ENCODE assay signal across 12 cellular contexts in genomic region chr2:223576873-223577272, GRCh38. TPM values are rescaled to one million over a fixed set of nuclear protein-coding genes. Genes with fewer than 3 reads are reported as not detected.
A peak's percentile ranks its signal among the peaks of the same experiment; 100 is the strongest.
DNase-seq lines count a peak whose midpoint lies in the region; ATAC-seq and TF ChIP-seq lines count a peak whose summit lies in the region.
"Had no signal": no experiment of that assay in that cellular context is flagged by ENCODE, and none has a peak within 500 bp of the region (broad histone marks: within the 10 kb centered on the region; RNA-seq: fewer than 3 reads in every experiment).

No MANE protein-coding gene starts in this region.

- 90 to 100% methylated on average over 4 to 5 of the region's 5 CpGs for WGBS in endodermal cell (ENCODE audit: insufficient coverage in 1 of 2, insufficient read length in 1 of 2), 2 experiments

- H3K36me3 Mint-ChIP-seq in endodermal cell (ENCODE audit: low read depth): no peaks in the 10 kb centered on the region
- H3K36me3 Mint-ChIP-seq: naive B cell had no signal

- DNase-seq in DMS53 (lab: John Stamatoyannopoulos, UW) (peak; percentile 82), NCI-H226 (peak; percentile 89), endodermal cell (peak; percentile 47), osteoblast (ENCODE audit: insufficient read length, low spot score, missing footprints) (peak; percentile 63), upper lobe of right lung (no peak), NCI-H1436 treated with DMSO at 0.1 percent for 48 hours (lab: John Stamatoyannopoulos, UW) (no peak)
- DNase-seq: cerebellar nuclear complex; naive B cell; stimulated activated CD4-positive, alpha-beta T cell treated with anti-CD3 and anti-CD28 coated beads, Interleukin-4, amount 100 ng/mL, for 24 hours; thyroid gland had no signal

- H3K79me2 ChIP-seq in osteoblast (ENCODE audit: insufficient read depth, low read length): no peaks in the 10 kb centered on the region

- H3K27me3 ChIP-seq in endodermal cell (ENCODE audit: control insufficient read depth, insufficient read depth, low read length, poor library complexity, severe bottlenecking) (no peaks in the 10 kb centered on the region), osteoblast (ENCODE audit: insufficient read depth, low read length) (no peaks in the 10 kb centered on the region), upper lobe of right lung (no peaks in the 10 kb centered on the region)
- H3K27me3 ChIP-seq: thyroid gland had no signal

- no peaks in the 10 kb centered on the region for H3K9me3 Mint-ChIP-seq in endodermal cell
- H3K9me3 Mint-ChIP-seq: naive B cell had no signal

- TF ChIP-seq CTCF in endodermal cell (conservative IDR thresholded peaks at IDR 0.05) (no peak), osteoblast (IDR thresholded peaks at IDR 0.05; ENCODE audit: extremely low read depth, low read depth, low read length) (no peak), upper lobe of right lung (IDR thresholded peaks at IDR 0.05) (no peak)

- no peaks in the 10 kb centered on the region for H3K4me1 Mint-ChIP-seq in endodermal cell
- H3K4me1 Mint-ChIP-seq: naive B cell had no signal

- H3K4me3 Mint-ChIP-seq in endodermal cell: no peak overlapping the region
- H3K4me3 Mint-ChIP-seq: naive B cell had no signal

- peak overlapping the region; percentile 3 for H3K4me2 ChIP-seq in osteoblast (ENCODE audit: insufficient read depth, low read length)

- H3K36me3 ChIP-seq in endodermal cell (ENCODE audit: control insufficient read depth, insufficient read depth, low read length): no peaks in the 10 kb centered on the region
- no peaks in the 10 kb centered on the region for H3K36me3 ChIP-seq in osteoblast (ENCODE audit: insufficient read depth, low read length)
- H3K36me3 ChIP-seq in upper lobe of right lung: no peaks in the 10 kb centered on the region
- H3K36me3 ChIP-seq: thyroid gland had no signal

- intact Hi-C loops in upper lobe of right lung (cut with DNase I): no loop called here

- ATAC-seq in GM19351 (IDR thresholded peaks at IDR 0.05; ENCODE audit: unreplicated experiment) (no peak), GM21825 (IDR thresholded peaks at IDR 0.05; ENCODE audit: unreplicated experiment) (no peak), upper lobe of right lung (no peak)

- H3K4me3 ChIP-seq in endodermal cell (ENCODE audit: low read length) (no peak overlapping the region), osteoblast (ENCODE audit: insufficient read depth, low read length) (no peak overlapping the region), upper lobe of right lung (no peak overlapping the region)
- H3K4me3 ChIP-seq: thyroid gland had no signal

- no peak overlapping the region for H3K27ac Mint-ChIP-seq in endodermal cell
- H3K27ac Mint-ChIP-seq: naive B cell had no signal

- no peaks in the 10 kb centered on the region for H3K4me1 ChIP-seq in endodermal cell (ENCODE audit: control insufficient read depth, insufficient read depth, low read length)
- H3K4me1 ChIP-seq in osteoblast (ENCODE audit: insufficient read depth, low read length): peaks cover 18% of the 10 kb centered on the region
- peaks cover 6% of the 10 kb centered on the region for H3K4me1 ChIP-seq in upper lobe of right lung
- H3K4me1 ChIP-seq: thyroid gland had no signal

- H3K9ac ChIP-seq in endodermal cell (ENCODE audit: extremely low read depth, low read length, poor library complexity, severe bottlenecking): no peak overlapping the region

- no peak overlapping the region for H3K27ac ChIP-seq in endodermal cell (ENCODE audit: low read depth, low read length)
- peak overlapping the region; percentile 85 for H3K27ac ChIP-seq in osteoblast (ENCODE audit: low read depth, low read length)
- no peak overlapping the region for H3K27ac ChIP-seq in upper lobe of right lung
- H3K27ac ChIP-seq: thyroid gland had no signal

- no peaks in the 10 kb centered on the region for H3K9me3 ChIP-seq in endodermal cell (ENCODE audit: control insufficient read depth, low read length)
- H3K9me3 ChIP-seq in osteoblast (ENCODE audit: low read depth, low read length): no peaks in the 10 kb centered on the region
- no peaks in the 10 kb centered on the region for H3K9me3 ChIP-seq in upper lobe of right lung
- H3K9me3 ChIP-seq: thyroid gland had no signal

- no peak overlapping the region for H2AFZ ChIP-seq in osteoblast (ENCODE audit: low read length)

- no peaks in the 10 kb centered on the region for H3K27me3 Mint-ChIP-seq in endodermal cell (ENCODE audit: insufficient read depth)

- H4K20me1 ChIP-seq in osteoblast (ENCODE audit: insufficient read depth, low read length): no peaks in the 10 kb centered on the region

RNA-seq across cellular contexts. Expression of gene SCG2, which starts 25.3 kb away (rescaled TPM):
- under 1 TPM in 1 of 2 donors, not detected in 1; 0.13 TPM for total RNA-seq in endodermal cell
- polyA plus RNA-seq in endodermal cell (2013, experiment 1 of 2): 5.3 TPM
- polyA plus RNA-seq in endodermal cell (2013, experiment 2 of 2): 6.2 TPM
- 2.2 and 2.4 TPM in 2 replicates for total RNA-seq in osteoblast
- total RNA-seq in upper lobe of right lung: 0.61 TPM

Comparison
In these comparisons a context has a peak if more than half of its experiments do, and no peak if none do; other contexts are left out.
1. DNase-seq: peak in DMS53 (single experiment), NCI-H226 (single experiment), endodermal cell (single experiment) and osteoblast (single experiment); none in upper lobe of right lung (single experiment) and NCI-H1436 treated with DMSO at 0.1 percent for 48 hours (single experiment).